In the genomic region with DNA sequence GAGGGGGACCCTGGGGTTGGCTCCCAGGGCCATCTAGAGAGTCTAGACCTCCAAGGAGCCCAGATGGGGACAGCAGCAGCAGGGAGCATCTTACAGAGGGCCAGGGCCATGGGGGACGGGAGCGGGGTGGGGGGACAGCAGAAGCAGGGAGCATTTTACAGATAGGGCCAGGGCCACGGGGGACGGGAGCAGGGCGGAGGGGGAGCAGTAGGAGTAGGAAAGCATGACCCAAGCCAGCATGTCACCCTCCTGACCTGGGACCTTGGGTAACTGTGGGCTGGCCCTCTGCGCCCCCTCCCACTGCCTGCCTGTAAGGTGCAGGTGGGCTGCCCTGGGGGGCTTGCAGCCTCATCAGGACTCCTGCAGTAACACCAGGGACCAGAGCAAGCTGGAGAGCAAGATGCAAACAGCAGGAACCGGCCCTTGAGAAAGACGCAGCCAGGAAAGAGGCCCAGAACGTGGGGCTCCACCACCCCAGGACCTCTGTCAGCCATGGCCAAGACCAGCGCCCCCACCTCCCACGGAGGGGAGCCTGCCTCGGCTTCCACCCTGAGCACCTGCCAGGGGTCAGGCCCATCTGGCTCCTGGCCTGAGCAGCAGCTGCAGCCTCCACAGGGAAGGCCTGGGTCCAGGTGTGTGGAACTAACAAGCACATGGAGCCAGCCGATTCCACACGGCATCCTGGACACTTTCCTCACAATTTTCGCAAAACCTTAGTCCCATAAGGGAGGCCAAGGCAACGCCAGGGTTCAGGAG, we compare ENCODE assay signal across 1 cellular context.
TF ChIP-seq lines count a peak whose summit lies in the region.

No MANE protein-coding gene starts in this region.

TF ChIP-seq in liver, 16 proteins besides CTCF, POLR2A, EP300 and RAD21 (continued from another document):
- no peak for TF ChIP-seq GABPA (IDR thresholded peaks at IDR 0.05 in 1 of 2, conservative IDR thresholded peaks at IDR 0.05 in 1 of 2)
- no peak for TF ChIP-seq SP1 (IDR thresholded peaks at IDR 0.05)
- no peak for TF ChIP-seq YY1 (IDR thresholded peaks at IDR 0.05)
- no peak for TF ChIP-seq TAF1 (conservative IDR thresholded peaks at IDR 0.05)
- no peak for TF ChIP-seq ZBTB33 (IDR thresholded peaks at IDR 0.05)
